ENCODE assay signal across 1 cellular context in the genomic region with DNA sequence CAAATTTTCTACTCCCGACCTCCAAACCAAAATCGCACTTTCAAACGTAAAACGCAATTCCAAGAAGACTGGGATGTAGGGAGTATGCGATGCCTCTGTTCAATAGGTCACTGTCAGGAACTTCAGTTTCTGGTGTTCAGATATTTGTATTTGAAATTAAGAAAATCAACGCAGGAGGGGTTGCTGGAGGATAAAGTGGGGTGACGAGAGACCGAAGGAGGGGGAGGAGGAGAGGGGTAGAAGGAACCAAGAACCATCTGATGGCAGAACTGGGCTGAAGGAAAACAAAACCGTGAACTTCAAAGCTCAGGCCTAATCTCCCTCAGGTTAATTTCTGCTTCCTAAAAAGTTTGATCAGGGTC.
TF ChIP-seq lines count a peak whose summit lies in the region.

No MANE protein-coding gene starts in this region.

TF ChIP-seq in K562, 482 proteins besides CTCF, POLR2A, EP300 and RAD21:
- TF ChIP-seq, protein P1, sequence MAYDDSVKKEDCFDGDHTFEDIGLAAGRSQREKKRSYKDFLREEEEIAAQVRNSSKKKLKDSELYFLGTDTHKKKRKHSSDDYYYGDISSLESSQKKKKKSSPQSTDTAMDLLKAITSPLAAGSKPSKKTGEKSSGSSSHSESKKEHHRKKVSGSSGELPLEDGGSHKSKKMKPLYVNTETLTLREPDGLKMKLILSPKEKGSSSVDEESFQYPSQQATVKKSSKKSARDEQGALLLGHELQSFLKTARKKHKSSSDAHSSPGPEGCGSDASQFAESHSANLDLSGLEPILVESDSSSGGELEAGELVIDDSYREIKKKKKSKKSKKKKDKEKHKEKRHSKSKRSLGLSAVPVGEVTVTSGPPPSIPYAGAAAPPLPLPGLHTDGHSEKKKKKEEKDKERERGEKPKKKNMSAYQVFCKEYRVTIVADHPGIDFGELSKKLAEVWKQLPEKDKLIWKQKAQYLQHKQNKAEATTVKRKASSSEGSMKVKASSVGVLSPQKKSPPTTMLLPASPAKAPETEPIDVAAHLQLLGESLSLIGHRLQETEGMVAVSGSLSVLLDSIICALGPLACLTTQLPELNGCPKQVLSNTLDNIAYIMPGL (CRISPR knock-in tag; IDR thresholded peaks at IDR 0.05): no peak
- TF ChIP-seq, protein P2, sequence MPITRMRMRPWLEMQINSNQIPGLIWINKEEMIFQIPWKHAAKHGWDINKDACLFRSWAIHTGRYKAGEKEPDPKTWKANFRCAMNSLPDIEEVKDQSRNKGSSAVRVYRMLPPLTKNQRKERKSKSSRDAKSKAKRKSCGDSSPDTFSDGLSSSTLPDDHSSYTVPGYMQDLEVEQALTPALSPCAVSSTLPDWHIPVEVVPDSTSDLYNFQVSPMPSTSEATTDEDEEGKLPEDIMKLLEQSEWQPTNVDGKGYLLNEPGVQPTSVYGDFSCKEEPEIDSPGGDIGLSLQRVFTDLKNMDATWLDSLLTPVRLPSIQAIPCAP (CRISPR knock-in tag; IDR thresholded peaks at IDR 0.05; ENCODE audit: borderline replicate concordance): no peak
- TF ChIP-seq, protein P3, sequence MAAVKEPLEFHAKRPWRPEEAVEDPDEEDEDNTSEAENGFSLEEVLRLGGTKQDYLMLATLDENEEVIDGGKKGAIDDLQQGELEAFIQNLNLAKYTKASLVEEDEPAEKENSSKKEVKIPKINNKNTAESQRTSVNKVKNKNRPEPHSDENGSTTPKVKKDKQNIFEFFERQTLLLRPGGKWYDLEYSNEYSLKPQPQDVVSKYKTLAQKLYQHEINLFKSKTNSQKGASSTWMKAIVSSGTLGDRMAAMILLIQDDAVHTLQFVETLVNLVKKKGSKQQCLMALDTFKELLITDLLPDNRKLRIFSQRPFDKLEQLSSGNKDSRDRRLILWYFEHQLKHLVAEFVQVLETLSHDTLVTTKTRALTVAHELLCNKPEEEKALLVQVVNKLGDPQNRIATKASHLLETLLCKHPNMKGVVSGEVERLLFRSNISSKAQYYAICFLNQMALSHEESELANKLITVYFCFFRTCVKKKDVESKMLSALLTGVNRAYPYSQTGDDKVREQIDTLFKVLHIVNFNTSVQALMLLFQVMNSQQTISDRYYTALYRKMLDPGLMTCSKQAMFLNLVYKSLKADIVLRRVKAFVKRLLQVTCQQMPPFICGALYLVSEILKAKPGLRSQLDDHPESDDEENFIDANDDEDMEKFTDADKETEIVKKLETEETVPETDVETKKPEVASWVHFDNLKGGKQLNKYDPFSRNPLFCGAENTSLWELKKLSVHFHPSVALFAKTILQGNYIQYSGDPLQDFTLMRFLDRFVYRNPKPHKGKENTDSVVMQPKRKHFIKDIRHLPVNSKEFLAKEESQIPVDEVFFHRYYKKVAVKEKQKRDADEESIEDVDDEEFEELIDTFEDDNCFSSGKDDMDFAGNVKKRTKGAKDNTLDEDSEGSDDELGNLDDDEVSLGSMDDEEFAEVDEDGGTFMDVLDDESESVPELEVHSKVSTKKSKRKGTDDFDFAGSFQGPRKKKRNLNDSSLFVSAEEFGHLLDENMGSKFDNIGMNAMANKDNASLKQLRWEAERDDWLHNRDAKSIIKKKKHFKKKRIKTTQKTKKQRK (IDR thresholded peaks at IDR 0.05; ENCODE audit: borderline replicate concordance, low read depth, low read length): no peak
- TF ChIP-seq MCM7 (IDR thresholded peaks at IDR 0.05) (no peak), ZNF175 (CRISPR knock-in tag; IDR thresholded peaks at IDR 0.05; ENCODE audit: low read depth) (no peak), ZBTB17 (CRISPR knock-in tag; IDR thresholded peaks at IDR 0.05) (no peak), ZBTB33 (CRISPR knock-in tag; IDR thresholded peaks at IDR 0.05) (no peak), DEAF1 (CRISPR knock-in tag; IDR thresholded peaks at IDR 0.05) (no peak), RNF2 (IDR thresholded peaks at IDR 0.05) (no peak), CEBPB (tag; IDR thresholded peaks at IDR 0.05) (no peak), ETS2 (tag; IDR thresholded peaks at IDR 0.05; ENCODE audit: borderline replicate concordance, poor library complexity, severe bottlenecking) (no peak), SIX5 (IDR thresholded peaks at IDR 0.05; ENCODE audit: borderline replicate concordance in 1 of 2, insufficient read depth in 1 of 2, low read depth in 1 of 2, low read length in 2 of 2) (no peak), KLF10 (CRISPR knock-in tag; IDR thresholded peaks at IDR 0.05) (no peak), TAF15 (IDR thresholded peaks at IDR 0.05; ENCODE audit: low read depth, low read length) (no peak), NR1H2 (CRISPR knock-in tag; IDR thresholded peaks at IDR 0.05) (no peak), MBD2 (IDR thresholded peaks at IDR 0.05; ENCODE audit: borderline replicate concordance, low read depth) (no peak), NONO (IDR thresholded peaks at IDR 0.05; ENCODE audit: low read depth in 2 of 2, low read length in 1 of 2) (no peak), RCOR1 (IDR thresholded peaks at IDR 0.05; ENCODE audit: borderline replicate concordance in 1 of 2, low read depth in 2 of 2, low read length in 2 of 2) (no peak)
- TF ChIP-seq, protein P4, sequence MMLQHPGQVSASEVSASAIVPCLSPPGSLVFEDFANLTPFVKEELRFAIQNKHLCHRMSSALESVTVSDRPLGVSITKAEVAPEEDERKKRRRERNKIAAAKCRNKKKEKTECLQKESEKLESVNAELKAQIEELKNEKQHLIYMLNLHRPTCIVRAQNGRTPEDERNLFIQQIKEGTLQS (IDR thresholded peaks at IDR 0.05): no peak
- TF ChIP-seq, protein P4 (CRISPR knock-in tag; conservative IDR thresholded peaks at IDR 0.05): no peak
- TF ChIP-seq, protein P5, sequence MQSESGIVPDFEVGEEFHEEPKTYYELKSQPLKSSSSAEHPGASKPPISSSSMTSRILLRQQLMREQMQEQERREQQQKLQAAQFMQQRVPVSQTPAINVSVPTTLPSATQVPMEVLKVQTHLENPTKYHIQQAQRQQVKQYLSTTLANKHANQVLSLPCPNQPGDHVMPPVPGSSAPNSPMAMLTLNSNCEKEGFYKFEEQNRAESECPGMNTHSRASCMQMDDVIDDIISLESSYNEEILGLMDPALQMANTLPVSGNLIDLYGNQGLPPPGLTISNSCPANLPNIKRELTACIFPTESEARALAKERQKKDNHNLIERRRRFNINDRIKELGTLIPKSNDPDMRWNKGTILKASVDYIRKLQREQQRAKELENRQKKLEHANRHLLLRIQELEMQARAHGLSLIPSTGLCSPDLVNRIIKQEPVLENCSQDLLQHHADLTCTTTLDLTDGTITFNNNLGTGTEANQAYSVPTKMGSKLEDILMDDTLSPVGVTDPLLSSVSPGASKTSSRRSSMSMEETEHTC (IDR thresholded peaks at IDR 0.05): no peak
